Comparison of ENCODE assay signal across 18 cellular contexts in the genomic region with DNA sequence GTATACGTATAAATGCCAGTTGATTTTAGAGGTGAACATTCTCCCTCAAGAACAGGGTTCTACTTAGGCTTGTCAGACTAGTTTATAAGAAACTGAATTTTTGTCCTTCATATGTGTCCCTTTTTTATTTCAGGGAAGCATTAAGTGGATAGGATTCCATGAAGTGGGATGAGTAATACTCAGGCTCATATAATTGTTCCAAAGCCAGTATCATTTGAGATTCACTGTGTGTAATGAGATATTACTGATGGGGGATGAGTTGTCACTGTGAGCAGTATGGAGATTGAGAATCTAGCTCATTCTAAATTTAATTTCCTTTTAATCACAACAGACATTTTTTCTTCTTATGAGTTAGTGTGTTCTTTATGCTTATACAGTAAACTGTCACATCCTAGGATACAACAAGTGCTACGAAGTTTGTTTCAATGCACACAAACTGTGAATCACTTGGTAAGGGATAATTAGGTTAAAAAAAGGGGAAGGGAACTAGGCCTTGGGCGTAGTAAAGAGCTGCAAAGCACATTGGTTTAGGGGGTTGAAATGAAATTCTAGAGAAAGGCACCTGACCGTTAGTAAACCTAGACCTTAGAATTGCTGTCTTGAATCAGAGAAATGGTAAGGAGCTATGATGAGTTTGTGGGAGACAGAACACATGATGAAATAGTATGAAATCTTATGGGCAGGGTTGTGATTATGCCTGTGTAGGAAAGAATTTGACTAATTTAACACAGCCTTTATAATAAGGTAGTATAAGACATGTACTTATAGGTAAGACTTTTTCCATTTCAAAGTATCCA.
A peak's percentile ranks its signal among the peaks of the same experiment; 100 is the strongest.
DNase-seq lines count a peak whose midpoint lies in the region; ATAC-seq, FAIRE-seq and TF ChIP-seq lines count a peak whose summit lies in the region.
"Had no signal": no experiment of that assay in that cellular context is flagged by ENCODE, and none has a peak within 500 bp of the region (broad histone marks: within the 10 kb centered on the region; RNA-seq: fewer than 3 reads in every experiment).

No MANE protein-coding gene starts in this region.

- H3K27me3 Mint-ChIP-seq in activated naive CD4-positive, alpha-beta T cell treated with anti-CD3 and anti-CD28 coated beads, Interleukin-2, amount 10 ng/mL, durations not matched to agents 7 days and 5 days, result no peaks in the 10 kb centered on the region

- H3K36me3 Mint-ChIP-seq in activated naive CD4-positive, alpha-beta T cell treated with anti-CD3 and anti-CD28 coated beads, Interleukin-2, amount 10 ng/mL, durations not matched to agents 7 days and 5 days, result peaks cover 24% of the 10 kb centered on the region

- TF ChIP-seq POLR2A in testis (IDR thresholded peaks at IDR 0.05), result no peak

- no peaks in the 10 kb centered on the region for H3K79me2 ChIP-seq in keratinocyte (ENCODE audit: control insufficient read depth, insufficient read depth, low read length)

- no peak overlapping the region for H3K4me3 Mint-ChIP-seq in activated naive CD4-positive, alpha-beta T cell treated with anti-CD3 and anti-CD28 coated beads, Interleukin-2, amount 10 ng/mL, durations not matched to agents 7 days and 5 days
- H3K4me3 Mint-ChIP-seq: CD14-positive monocyte, natural killer cell had no signal

- dilution Hi-C loops in keratinocyte (cut with MboI; ENCODE audit: extremely low pct_ligation_motif_present, low sequenced_read_pairs), result no loop called here

- no peak overlapping the region for H3K4me2 ChIP-seq in keratinocyte (ENCODE audit: control insufficient read depth, extremely low read depth, insufficient read depth, low read depth, low read length)

- FAIRE-seq in keratinocyte (lab: Jason Lieb, UNC), result peak; percentile 43
- FAIRE-seq: G401.6 had no signal

- no peaks in the 10 kb centered on the region for H4K20me1 ChIP-seq in keratinocyte (ENCODE audit: control insufficient read depth, extremely low read depth, insufficient read depth, low read length)

- H3K4me1 Mint-ChIP-seq in activated naive CD4-positive, alpha-beta T cell treated with anti-CD3 and anti-CD28 coated beads, Interleukin-2, amount 10 ng/mL, durations not matched to agents 7 days and 5 days, result no peaks in the 10 kb centered on the region
- H3K4me1 Mint-ChIP-seq: CD14-positive monocyte, natural killer cell had no signal

- ATAC-seq in GM18511 (IDR thresholded peaks at IDR 0.05; ENCODE audit: unreplicated experiment), result no peak
- ATAC-seq: left lung, natural killer cell had no signal

- WGBS in testis, 2 donors, result 95 to 97% methylated on average over 4 of the region's 4 CpGs

- H3K4me1 ChIP-seq in adipocyte (ENCODE audit: control insufficient read depth, insufficient read depth, low read length) (peaks cover 20% of the 10 kb centered on the region), keratinocyte (ENCODE audit: control insufficient read depth, extremely low read depth, insufficient read depth, low read length) (peaks cover 7% of the 10 kb centered on the region), testis (no peaks in the 10 kb centered on the region)
- H3K4me1 ChIP-seq: left lung had no signal

- peak overlapping the region; percentile 10 for H3K4me3 ChIP-seq in adipocyte (ENCODE audit: low read length)
- no peak overlapping the region for H3K4me3 ChIP-seq in keratinocyte (ENCODE audit: control insufficient read depth in 2 of 3, extremely low read depth in 1 of 3, insufficient read depth in 2 of 3, low read depth in 1 of 3, low read length in 3 of 3)
- no peak overlapping the region for H3K4me3 ChIP-seq in testis
- H3K4me3 ChIP-seq: cardiac muscle cell, left lung had no signal

- H3K27ac ChIP-seq in keratinocyte (ENCODE audit: control insufficient read depth, insufficient read depth, low read length) (peak overlapping the region; percentile 80), testis (no peak overlapping the region)
- H3K27ac ChIP-seq: cardiac muscle cell, left lung had no signal

- H2AFZ ChIP-seq in keratinocyte (ENCODE audit: control insufficient read depth, low read length), result no peak overlapping the region

- TF ChIP-seq CTCF in keratinocyte (optimal IDR thresholded peaks at IDR 0.05 in 1 of 3, IDR thresholded peaks at IDR 0.05 in 1 of 3, conservative IDR thresholded peaks at IDR 0.05 in 1 of 3; ENCODE audit: extremely low read depth in 1 of 3, insufficient read depth in 2 of 3, low read length in 3 of 3) (no peak), testis (IDR thresholded peaks at IDR 0.05) (no peak)

- CTCF ChIA-PET in activated naive CD4-positive, alpha-beta T cell treated with anti-CD3 and anti-CD28 coated beads, Interleukin-2, amount 10 ng/mL, durations not matched to agents 7 days and 5 days (lab: Charles Lee), result no interaction called here

- H3K36me3 ChIP-seq in adipocyte (ENCODE audit: control insufficient read depth, insufficient read depth, low read length, severe bottlenecking) (peaks cover 18% of the 10 kb centered on the region), keratinocyte (ENCODE audit: control insufficient read depth in 2 of 2, extremely low read depth in 1 of 2, insufficient read depth in 2 of 2, low read length in 2 of 2) (peaks cover 0 to 4% of the 10 kb centered on the region in 2 experiments), testis (ENCODE audit: low read depth, missing control alignments) (no peaks in the 10 kb centered on the region)
- H3K36me3 ChIP-seq: cardiac muscle cell had no signal

- H3K9me3 ChIP-seq in adipocyte (ENCODE audit: control insufficient read depth, low read length) (no peaks in the 10 kb centered on the region), keratinocyte (ENCODE audit: control insufficient read depth, low read depth, low read length) (no peaks in the 10 kb centered on the region), testis (no peaks in the 10 kb centered on the region)
- H3K9me3 ChIP-seq: left lung had no signal

- H3K9ac ChIP-seq in adipocyte (ENCODE audit: low read length) (no peak overlapping the region), keratinocyte (ENCODE audit: control insufficient read depth, extremely low read depth, insufficient read depth, low read length) (no peak overlapping the region)

- peak; percentile 59 for DNase-seq in EH (ENCODE audit: low read depth)
- DNase-seq in HT1080 (ENCODE audit: low read depth), result peak; percentile 14
- peak; percentile 70 for DNase-seq in adipocyte (ENCODE audit: low read depth)
- DNase-seq in keratinocyte (ENCODE audit: low read depth, low spot score), result no peak
- DNase-seq in activated naive CD4-positive, alpha-beta T cell treated with anti-CD3 and anti-CD28 coated beads, Interleukin-2, amount 10 ng/mL, durations not matched to agents 7 days and 5 days, result no peak
- no peak for DNase-seq in testis
- no peak for DNase-seq in GF-D8 (lab: John Stamatoyannopoulos, UW)
- DNase-seq: activated CD4-positive, alpha-beta T cell treated with anti-CD3 and anti-CD28 coated beads, Interleukin-2, amount 50 U/mL, for 1 hour; hippocampal formation; left lung; natural killer cell; NCI-H1694 treated with DMSO at 0.1 percent for 48 hours; NCI-H526; stimulated activated CD4-positive, alpha-beta T cell treated with anti-CD3 and anti-CD28 coated beads, Interleukin-2, amount 100 ng/mL, for 48 hours had no signal

- no peaks in the 10 kb centered on the region for H3K9me3 Mint-ChIP-seq in activated naive CD4-positive, alpha-beta T cell treated with anti-CD3 and anti-CD28 coated beads, Interleukin-2, amount 10 ng/mL, durations not matched to agents 7 days and 5 days
- H3K9me3 Mint-ChIP-seq: natural killer cell had no signal

- intact Hi-C loops in testis (cut with DNase I; ENCODE audit: low total_unique reads), result no loop called here

- no peak overlapping the region for H3K27ac Mint-ChIP-seq in activated naive CD4-positive, alpha-beta T cell treated with anti-CD3 and anti-CD28 coated beads, Interleukin-2, amount 10 ng/mL, durations not matched to agents 7 days and 5 days
- H3K27ac Mint-ChIP-seq: CD14-positive monocyte, natural killer cell had no signal

- no peaks in the 10 kb centered on the region for H3K27me3 ChIP-seq in adipocyte (replicated peaks; ENCODE audit: control insufficient read depth, insufficient read depth, low read length)
- no peaks in the 10 kb centered on the region for H3K27me3 ChIP-seq in keratinocyte (ENCODE audit: control insufficient read depth, extremely low read depth, insufficient read depth, low read length)
- no peaks in the 10 kb centered on the region for H3K27me3 ChIP-seq in testis
- H3K27me3 ChIP-seq: cardiac muscle cell, left lung had no signal

- H3K9me1 ChIP-seq in keratinocyte (ENCODE audit: control insufficient read depth, extremely low read depth, insufficient read depth, low read length), result no peaks in the 10 kb centered on the region

Comparison
In these comparisons a context has a peak if more than half of its experiments do, and no peak if none do; other contexts are left out.
1. DNase-seq: peak in EH (single experiment), HT1080 (single experiment) and adipocyte (single experiment); none in keratinocyte (single experiment), activated naive CD4-positive, alpha-beta T cell treated with anti-CD3 and anti-CD28 coated beads, Interleukin-2, amount 10 ng/mL, durations not matched to agents 7 days and 5 days (single experiment), testis (single experiment) and GF-D8 (single experiment).